ENCODE assay signal across 20 cellular contexts in the genomic region with DNA sequence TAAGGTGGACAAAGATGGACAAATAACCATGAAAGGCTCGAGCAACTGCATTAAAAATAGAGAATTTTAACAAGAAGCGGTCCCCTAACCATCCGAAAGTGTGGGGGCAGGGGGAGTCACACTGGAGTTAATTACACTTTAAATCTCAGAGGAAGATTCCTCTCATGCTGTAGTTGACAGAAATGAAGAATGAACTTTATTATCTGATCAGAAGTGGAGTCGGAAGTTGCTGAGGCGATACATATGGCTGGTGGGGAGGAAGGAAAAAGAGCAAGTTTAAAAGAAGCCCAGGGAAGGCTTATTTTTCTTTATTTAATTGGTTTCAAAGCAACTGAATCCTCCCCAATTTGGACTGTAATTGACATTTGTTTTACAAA.
A peak's percentile ranks its signal among the peaks of the same experiment; 100 is the strongest.
DNase-seq lines count a peak whose midpoint lies in the region; ATAC-seq, FAIRE-seq and TF ChIP-seq lines count a peak whose summit lies in the region.
"Had no signal": no experiment of that assay in that cellular context is flagged by ENCODE, and none has a peak within 500 bp of the region (broad histone marks: within the 10 kb centered on the region; RNA-seq: fewer than 3 reads in every experiment).

No MANE protein-coding gene starts in this region.

- no peak overlapping the region for H3K27ac Mint-ChIP-seq in astrocyte (ENCODE audit: unreplicated experiment)
- H3K27ac Mint-ChIP-seq in activated T-helper 1 cell treated with anti-CD3 and anti-CD28 coated beads, Interleukin-12 subunit alpha, Interleukin-12 subunit beta, Interleukin-2, Interleukin-4 antibody, amounts not matched to agents 30 ng/mL and 10 ng/mL and 1 ng/mL, durations not matched to agents 14 hours and 24 hours and 36 hours = no peak overlapping the region
- H3K27ac Mint-ChIP-seq in naive thymus-derived CD8-positive, alpha-beta T cell = no peak overlapping the region
- H3K27ac Mint-ChIP-seq: CD8-positive, alpha-beta T cell had no signal

- H3K4me3 ChIP-seq in HUES6 (ENCODE audit: low read depth, low read length) (no peak overlapping the region), astrocyte (ENCODE audit: insufficient read depth, low read depth, low read length) (no peak overlapping the region), mesendoderm (ENCODE audit: low read length) (no peak overlapping the region), esophagus muscularis mucosa (no peak overlapping the region)

- no peaks in the 10 kb centered on the region for H3K79me2 ChIP-seq in astrocyte (ENCODE audit: insufficient read depth, low read length)
- no peaks in the 10 kb centered on the region for H3K79me2 ChIP-seq in mesendoderm (ENCODE audit: control insufficient read depth, insufficient read depth, low read length)

- no peak overlapping the region for H4K8ac ChIP-seq in mesendoderm (ENCODE audit: low read depth, low read length)

- POLR2A ChIA-PET in naive thymus-derived CD8-positive, alpha-beta T cell (lab: Charles Lee) = no interaction called here

- no peak overlapping the region for H3K4me3 Mint-ChIP-seq in astrocyte (ENCODE audit: unreplicated experiment)
- H3K4me3 Mint-ChIP-seq in activated T-helper 1 cell treated with anti-CD3 and anti-CD28 coated beads, Interleukin-12 subunit alpha, Interleukin-12 subunit beta, Interleukin-2, Interleukin-4 antibody, amounts not matched to agents 30 ng/mL and 10 ng/mL and 1 ng/mL, durations not matched to agents 14 hours and 24 hours and 36 hours = no peak overlapping the region
- no peak overlapping the region for H3K4me3 Mint-ChIP-seq in naive thymus-derived CD8-positive, alpha-beta T cell
- H3K4me3 Mint-ChIP-seq: CD8-positive, alpha-beta T cell had no signal

- intact Hi-C loops in esophagus muscularis mucosa (cut with DNase I) = no loop called here
- intact Hi-C loops in activated T-helper 1 cell treated with anti-CD3 and anti-CD28 coated beads, Interleukin-12 subunit alpha, Interleukin-12 subunit beta, Interleukin-2, Interleukin-4 antibody, amounts not matched to agents 30 ng/mL and 10 ng/mL and 1 ng/mL, durations not matched to agents 14 hours and 24 hours and 36 hours (cut with micrococcal nuclease) = no loop called here

- no peak for ATAC-seq in HG03520 (IDR thresholded peaks at IDR 0.05; ENCODE audit: unreplicated experiment)
- ATAC-seq in naive thymus-derived CD8-positive, alpha-beta T cell = no peak
- ATAC-seq: CD8-positive, alpha-beta T cell had no signal

- no peak overlapping the region for H3K18ac ChIP-seq in mesendoderm (ENCODE audit: low read length)

- H3K27me3 Mint-ChIP-seq in astrocyte (ENCODE audit: low read depth, unreplicated experiment) = peaks cover 41% of the 10 kb centered on the region
- H3K27me3 Mint-ChIP-seq in activated T-helper 1 cell treated with anti-CD3 and anti-CD28 coated beads, Interleukin-12 subunit alpha, Interleukin-12 subunit beta, Interleukin-2, Interleukin-4 antibody, amounts not matched to agents 30 ng/mL and 10 ng/mL and 1 ng/mL, durations not matched to agents 14 hours and 24 hours and 36 hours (ENCODE audit: insufficient read depth) = peaks cover 6% of the 10 kb centered on the region
- peaks cover 18 to 63% (median 38%) of the 10 kb centered on the region in 5 donors for H3K27me3 Mint-ChIP-seq in naive thymus-derived CD8-positive, alpha-beta T cell

- H3K9ac ChIP-seq in HUES6 (ENCODE audit: low read length) (no peak overlapping the region), astrocyte (ENCODE audit: low read length) (no peak overlapping the region), mesendoderm (ENCODE audit: low read length) (no peak overlapping the region)

- H3K23ac ChIP-seq in mesendoderm (ENCODE audit: low read length) = no peak overlapping the region

- TF ChIP-seq POLR2A in esophagus muscularis mucosa (IDR thresholded peaks at IDR 0.05; ENCODE audit: low read depth) = no peak

- H4K20me1 ChIP-seq in astrocyte (ENCODE audit: insufficient read depth, low read length) = no peaks in the 10 kb centered on the region

- H3K79me1 ChIP-seq in mesendoderm (ENCODE audit: low read length) = no peaks in the 10 kb centered on the region

- no peak for DNase-seq in astrocyte (ENCODE audit: low read depth)
- DNase-seq in mesendoderm = no peak
- no peak for DNase-seq in esophagus muscularis mucosa (ENCODE audit: extremely low spot score)
- no peak for DNase-seq in activated T-helper 1 cell treated with anti-CD3 and anti-CD28 coated beads, Interleukin-12 subunit alpha, Interleukin-12 subunit beta, Interleukin-2, Interleukin-4 antibody, amounts not matched to agents 30 ng/mL and 10 ng/mL and 1 ng/mL, durations not matched to agents 14 hours and 24 hours and 36 hours (ENCODE audit: low spot score)
- no peak for DNase-seq in naive thymus-derived CD8-positive, alpha-beta T cell
- DNase-seq: BE2C; CD8-positive, alpha-beta T cell; DMS79; HCEC 1CT; KG1; NCI-H1436 treated with DMSO at 0.1 percent for 48 hours; NCI-H2081; NCI-H510A; NCI-H774; RPMI8226; SIG-M5 had no signal

- H3K4ac ChIP-seq in mesendoderm (ENCODE audit: low read depth, low read length) = no peak overlapping the region

- no peaks in the 10 kb centered on the region for H3K4me1 Mint-ChIP-seq in astrocyte (ENCODE audit: low read depth, unreplicated experiment)
- no peaks in the 10 kb centered on the region for H3K4me1 Mint-ChIP-seq in activated T-helper 1 cell treated with anti-CD3 and anti-CD28 coated beads, Interleukin-12 subunit alpha, Interleukin-12 subunit beta, Interleukin-2, Interleukin-4 antibody, amounts not matched to agents 30 ng/mL and 10 ng/mL and 1 ng/mL, durations not matched to agents 14 hours and 24 hours and 36 hours (ENCODE audit: low read depth)
- H3K4me1 Mint-ChIP-seq in naive thymus-derived CD8-positive, alpha-beta T cell = peaks cover 0 to 4% (median 0%) of the 10 kb centered on the region in 4 donors

- no CpG with 5 or more reads among the region's 5 CpGs for WGBS in mesendoderm (ENCODE audit: extremely low coverage, insufficient coverage, low lambda C conversion rate)
- 56% methylated on average over 5 of the region's 5 CpGs for WGBS in esophagus muscularis mucosa

- no peaks in the 10 kb centered on the region for H3K9me3 ChIP-seq in HUES6 (ENCODE audit: control insufficient read depth, insufficient read depth, low read depth, low read length)
- H3K9me3 ChIP-seq in astrocyte (ENCODE audit: insufficient read depth, low read depth, low read length) = no peaks in the 10 kb centered on the region
- no peaks in the 10 kb centered on the region for H3K9me3 ChIP-seq in esophagus muscularis mucosa
- H3K9me3 ChIP-seq: BE2C had no signal

- no peak overlapping the region for H2AK5ac ChIP-seq in mesendoderm (ENCODE audit: low read length)

- no peaks in the 10 kb centered on the region for H3K36me3 ChIP-seq in HUES6 (ENCODE audit: control insufficient read depth, insufficient read depth, low read length)
- no peaks in the 10 kb centered on the region for H3K36me3 ChIP-seq in astrocyte (ENCODE audit: insufficient read depth, low read length)
- no peaks in the 10 kb centered on the region for H3K36me3 ChIP-seq in mesendoderm (ENCODE audit: control insufficient read depth, insufficient read depth, low read length)
- H3K36me3 ChIP-seq in esophagus muscularis mucosa = no peaks in the 10 kb centered on the region
- H3K36me3 ChIP-seq: BE2C had no signal

- H3K9me3 Mint-ChIP-seq in astrocyte (ENCODE audit: unreplicated experiment) = peaks cover 6% of the 10 kb centered on the region
- H3K9me3 Mint-ChIP-seq in activated T-helper 1 cell treated with anti-CD3 and anti-CD28 coated beads, Interleukin-12 subunit alpha, Interleukin-12 subunit beta, Interleukin-2, Interleukin-4 antibody, amounts not matched to agents 30 ng/mL and 10 ng/mL and 1 ng/mL, durations not matched to agents 14 hours and 24 hours and 36 hours = no peaks in the 10 kb centered on the region
- peaks cover 0 to 6% (median 0%) of the 10 kb centered on the region in 9 donors for H3K9me3 Mint-ChIP-seq in naive thymus-derived CD8-positive, alpha-beta T cell

- H4K5ac ChIP-seq in mesendoderm (ENCODE audit: low read length) = no peak overlapping the region

- H2AFZ ChIP-seq in astrocyte (ENCODE audit: low read depth, low read length) = no peak overlapping the region

- peak overlapping the region; percentile 15; the same call in 1 of the 2 replicates for H3K27ac ChIP-seq in HUES6 (ENCODE audit: low read depth, low read length)
- peak overlapping the region; percentile 6 for H3K27ac ChIP-seq in astrocyte (ENCODE audit: low read depth, low read length)
- no peak overlapping the region for H3K27ac ChIP-seq in mesendoderm (ENCODE audit: low read depth, low read length)
- no peak overlapping the region for H3K27ac ChIP-seq in esophagus muscularis mucosa (replicated peaks in 1 of 4)
- H3K27ac ChIP-seq: HL-60 had no signal

- H2BK120ac ChIP-seq in mesendoderm (ENCODE audit: low read depth, low read length) = no peak overlapping the region

- H2BK5ac ChIP-seq in mesendoderm (ENCODE audit: low read length) = no peak overlapping the region

- TF ChIP-seq EP300 in esophagus muscularis mucosa (IDR thresholded peaks at IDR 0.05) = no peak

- H3K36me3 Mint-ChIP-seq in astrocyte (ENCODE audit: low read depth, unreplicated experiment) = no peaks in the 10 kb centered on the region
- H3K36me3 Mint-ChIP-seq in activated T-helper 1 cell treated with anti-CD3 and anti-CD28 coated beads, Interleukin-12 subunit alpha, Interleukin-12 subunit beta, Interleukin-2, Interleukin-4 antibody, amounts not matched to agents 30 ng/mL and 10 ng/mL and 1 ng/mL, durations not matched to agents 14 hours and 24 hours and 36 hours (ENCODE audit: low read depth) = no peaks in the 10 kb centered on the region
- H3K36me3 Mint-ChIP-seq in naive thymus-derived CD8-positive, alpha-beta T cell = peaks cover 0 to 13% (median 0%) of the 10 kb centered on the region in 3 donors
- H3K36me3 Mint-ChIP-seq: CD8-positive, alpha-beta T cell had no signal

- H2BK15ac ChIP-seq in mesendoderm (replicated peaks; ENCODE audit: low read depth) = no peak overlapping the region

- no peak for FAIRE-seq in astrocyte (lab: Jason Lieb, UNC)
- FAIRE-seq: D721Med had no signal

- H3K4me1 ChIP-seq in HUES6 (ENCODE audit: control insufficient read depth, insufficient read depth, low read length) (peaks cover 43% of the 10 kb centered on the region), astrocyte (ENCODE audit: insufficient read depth, low read length) (peaks cover 5% of the 10 kb centered on the region), mesendoderm (ENCODE audit: control insufficient read depth, low read depth, low read length) (peaks cover 18% of the 10 kb centered on the region), esophagus muscularis mucosa (no peaks in the 10 kb centered on the region)
- H3K4me1 ChIP-seq: BE2C had no signal

- peak overlapping the region; percentile 11 for H3K56ac ChIP-seq in mesendoderm (ENCODE audit: low read length)

- H3K27me3 ChIP-seq in HUES6 (ENCODE audit: control insufficient read depth, insufficient read depth, low read length) (peaks cover 91% of the 10 kb centered on the region), astrocyte (ENCODE audit: insufficient read depth, low read length) (no peaks in the 10 kb centered on the region), mesendoderm (ENCODE audit: insufficient read depth, low read length, poor library complexity) (no peaks in the 10 kb centered on the region), esophagus muscularis mucosa (no peaks in the 10 kb centered on the region)
- H3K27me3 ChIP-seq: BE2C had no signal

- TF ChIP-seq CTCF in astrocyte (IDR thresholded peaks at IDR 0.05; ENCODE audit: insufficient read depth, low read depth, low read length) = no peak
- TF ChIP-seq CTCF in esophagus muscularis mucosa (IDR thresholded peaks at IDR 0.05) = no peak

- peak overlapping the region; percentile 64 for H3K4me2 ChIP-seq in astrocyte (ENCODE audit: low read length)
- no peak overlapping the region for H3K4me2 ChIP-seq in mesendoderm (ENCODE audit: low read length)

Comparison
In these comparisons a context has a peak if more than half of its experiments do, and no peak if none do; other contexts are left out.
1. H3K27ac ChIP-seq: peak in HUES6 (single experiment) and astrocyte (single experiment); none in mesendoderm (single experiment) and esophagus muscularis mucosa (0 of 4).